Comparison of ENCODE assay signal across 8 cellular contexts in the genomic region with DNA sequence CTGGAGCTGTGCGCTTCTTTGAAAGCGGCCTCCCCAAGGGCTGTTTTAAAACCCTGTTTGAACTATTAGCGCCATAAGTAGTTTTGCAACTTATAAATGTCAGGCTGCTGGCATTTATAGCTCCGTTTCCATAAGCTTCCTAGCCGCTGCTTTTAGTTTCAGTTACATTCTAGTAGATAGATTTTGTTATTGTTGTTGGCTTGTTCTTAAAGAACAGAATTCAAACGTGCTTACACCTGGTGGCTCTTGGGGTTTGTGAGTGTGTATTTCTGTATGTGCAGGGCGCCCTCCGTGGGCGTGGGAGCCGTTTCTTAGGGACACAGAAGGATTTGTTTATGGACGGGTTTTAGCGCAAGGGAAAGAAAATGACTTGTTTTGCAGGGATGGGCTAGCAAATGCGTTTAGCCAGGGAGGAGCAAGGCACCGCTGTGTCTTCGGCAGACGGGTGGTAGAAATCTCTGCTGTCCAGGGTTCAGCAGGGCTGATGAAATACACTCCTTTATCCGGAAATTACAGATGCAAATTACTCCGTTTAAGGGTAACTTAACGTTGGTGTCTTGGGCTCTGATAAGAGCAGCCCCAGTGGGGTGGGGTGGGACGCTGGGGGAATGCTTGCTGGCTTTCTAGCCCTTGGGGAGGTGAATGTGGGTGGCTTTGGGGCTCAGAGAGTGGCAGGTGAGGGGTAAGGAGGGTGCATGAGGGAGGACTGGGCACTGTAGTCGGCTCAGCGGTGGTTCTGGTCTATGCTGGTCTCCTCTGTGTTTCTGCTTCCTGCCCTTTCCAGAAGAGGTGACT. TPM values are rescaled to one million over a fixed set of nuclear protein-coding genes. Genes with fewer than 3 reads are reported as not detected.
A peak's percentile ranks its signal among the peaks of the same experiment; 100 is the strongest.
DNase-seq lines count a peak whose midpoint lies in the region; ATAC-seq and TF ChIP-seq lines count a peak whose summit lies in the region.

No MANE protein-coding gene starts in this region.

- H3K9me3 ChIP-seq in skeletal muscle tissue (ENCODE audit: control insufficient read depth in 3 of 3, low read length in 3 of 3): no peaks in the 10 kb centered on the region

- H3K4me1 Mint-ChIP-seq in activated B cell treated with CpG ODN at 0.5 μM for 24 hours: peaks cover 18% of the 10 kb centered on the region

- no peak for TF ChIP-seq CTCF in activated B cell treated with CpG ODN at 0.5 μM for 24 hours (IDR thresholded peaks at IDR 0.05)

- H3K36me3 Mint-ChIP-seq in activated B cell treated with CpG ODN at 0.5 μM for 24 hours (ENCODE audit: low read depth): no peaks in the 10 kb centered on the region

- no peak overlapping the region for H3K27ac ChIP-seq in skeletal muscle tissue (ENCODE audit: low read depth, low read length)

- intact Hi-C loops in activated B cell treated with CpG ODN at 0.5 μM for 24 hours (cut with micrococcal nuclease) (no loop called here), left ventricle myocardium superior (cut with micrococcal nuclease) (no loop called here)

- H3K36me3 ChIP-seq in skeletal muscle tissue (ENCODE audit: control insufficient read depth in 3 of 3, insufficient read depth in 3 of 3, low read length in 3 of 3): no peaks in the 10 kb centered on the region

- peaks cover 62% of the 10 kb centered on the region for H3K27me3 Mint-ChIP-seq in activated B cell treated with CpG ODN at 0.5 μM for 24 hours

- H3K4me3 ChIP-seq in skeletal muscle tissue (ENCODE audit: low read length in 3 of 3): peak overlapping the region; percentile 62 to 77 (median 69)

- POLR2A ChIA-PET in activated B cell treated with CpG ODN at 0.5 μM for 24 hours (lab: Charles Lee): no interaction called here

- CTCF ChIA-PET in activated B cell treated with CpG ODN at 0.5 μM for 24 hours (lab: Charles Lee): no interaction called here

- ATAC-seq in HG02623 (IDR thresholded peaks at IDR 0.05; ENCODE audit: unreplicated experiment): peak; percentile 13
- no peak for ATAC-seq in activated B cell treated with CpG ODN at 0.5 μM for 24 hours (ENCODE audit: low read depth)
- no peak for ATAC-seq in left ventricle myocardium superior

- peaks cover 46 to 50% (median 46%) of the 10 kb centered on the region in 3 donors for H3K27me3 ChIP-seq in skeletal muscle tissue (ENCODE audit: control insufficient read depth in 3 of 3, insufficient read depth in 3 of 3, low read length in 3 of 3)

- DNase-seq in ELR (ENCODE audit: low read depth) (peak; percentile 6), activated B cell treated with CpG ODN at 0.5 μM for 24 hours (no peak), left ventricle myocardium superior (peak; percentile 27), HUDEP-2 (lab: John Stamatoyannopoulos, UW; ENCODE audit: unreplicated experiment in 76 of 76) (no peak), amniotic stem cell (lab: John Stamatoyannopoulos, UW) (no peak)
- DNase-seq in activated CD4-positive, alpha-beta T cell treated with anti-CD3 and anti-CD28 coated beads for 4 hours: no peak

- no peak overlapping the region for H3K27ac Mint-ChIP-seq in activated B cell treated with CpG ODN at 0.5 μM for 24 hours

- peak overlapping the region in 2 of 3 donors; percentile 30 to 64 for H3K9ac ChIP-seq in skeletal muscle tissue (ENCODE audit: low read depth in 1 of 3, low read length in 3 of 3)

- peak overlapping the region; percentile 80 for H3K4me3 Mint-ChIP-seq in activated B cell treated with CpG ODN at 0.5 μM for 24 hours

- peaks cover 15 to 25% (median 22%) of the 10 kb centered on the region in 3 donors for H3K4me1 ChIP-seq in skeletal muscle tissue (ENCODE audit: control insufficient read depth in 3 of 3, insufficient read depth in 3 of 3, low read length in 3 of 3)

- no peaks in the 10 kb centered on the region for H3K9me3 Mint-ChIP-seq in activated B cell treated with CpG ODN at 0.5 μM for 24 hours

RNA-seq across cellular contexts. Expression of gene SV2B, which starts 0.7 kb away (rescaled TPM):
- total RNA-seq in activated B cell treated with CpG ODN at 0.5 μM for 24 hours: not detected in 2 replicates
- 2.5 TPM for total RNA-seq in left ventricle myocardium superior
- 1.6 TPM for total RNA-seq in skeletal muscle tissue

Comparison
In these comparisons a context has a peak if more than half of its experiments do, and no peak if none do; other contexts are left out.
1. DNase-seq: peak in ELR (single experiment) and left ventricle myocardium superior (single experiment); none in activated B cell treated with CpG ODN at 0.5 μM for 24 hours (single experiment), HUDEP-2 (0 of 76), activated CD4-positive, alpha-beta T cell treated with anti-CD3 and anti-CD28 coated beads for 4 hours (0 of 2) and amniotic stem cell (single experiment).